24 cellular contexts compared by ENCODE assay signal in genomic region chr5:157378509-157378908, GRCh38.
DNase-seq lines count a peak whose midpoint lies in the region; ATAC-seq, FAIRE-seq and TF ChIP-seq lines count a peak whose summit lies in the region.
"Had no signal": no experiment of that assay in that cellular context is flagged by ENCODE, and none has a peak within 500 bp of the region (broad histone marks: within the 10 kb centered on the region; RNA-seq: fewer than 3 reads in every experiment).

No MANE protein-coding gene starts in this region.

- FAIRE-seq in HepG2 (lab: Jason Lieb, UNC), result no peak
- FAIRE-seq: D721Med, GM12891 had no signal

- TF ChIP-seq POLR2A in HepG2 (IDR thresholded peaks at IDR 0.05; ENCODE audit: insufficient read depth in 1 of 2, low read depth in 2 of 2, low read length in 2 of 2), result no peak
- no peak for TF ChIP-seq POLR2A in right lobe of liver (IDR thresholded peaks at IDR 0.05)

- H3K4me3 ChIP-seq in HepG2 (replicated peaks in 1 of 3; ENCODE audit: insufficient read depth in 1 of 3, low read depth in 2 of 3, low read length in 3 of 3), result no peak overlapping the region
- no peak overlapping the region for H3K4me3 ChIP-seq in right lobe of liver
- no peak overlapping the region for H3K4me3 ChIP-seq in Panc1 (ENCODE audit: low read depth in 2 of 2, low read length in 2 of 2)
- no peak overlapping the region for H3K4me3 ChIP-seq in epithelial cell of proximal tubule (ENCODE audit: low read depth, low read length)
- no peak overlapping the region for H3K4me3 ChIP-seq in stomach smooth muscle (ENCODE audit: low read length in 2 of 2)
- no peak overlapping the region for H3K4me3 ChIP-seq in colonic mucosa
- H3K4me3 ChIP-seq: ovary, right atrium auricular region, suprapubic skin had no signal

- BruUV-seq in HepG2 (replicated peaks; lab: Mats Ljungman, UMichigan) (no TSS peak), Panc1 (replicated peaks; lab: Mats Ljungman, UMichigan) (no TSS peak)

- no peak for DNase-seq in HepG2 (ENCODE audit: low spot score)
- DNase-seq in right lobe of liver, result no peak
- no peak for DNase-seq in Panc1 (ENCODE audit: low read depth, low spot score)
- no peak for DNase-seq in epithelial cell of proximal tubule (ENCODE audit: low read depth)
- no peak for DNase-seq in colonic mucosa
- no peak for DNase-seq in NCI-H526 (lab: John Stamatoyannopoulos, UW)
- DNase-seq: activated CD4-positive, alpha-beta T cell treated with anti-CD3 and anti-CD28 coated beads, Interleukin-2, amount 10 ng/mL, durations not matched to agents 7 days and 5 days; activated CD8-positive, alpha-beta memory T cell treated with anti-CD3 and anti-CD28 coated beads, Interleukin-2, amount 10 ng/mL, durations not matched to agents 7 days and 5 days; C1 segment of cervical spinal cord; effector CD8-positive, alpha-beta T cell; head of caudate nucleus; midbrain; NCI-H146; NCI-H2107; ovary; stimulated activated CD4-positive, alpha-beta T cell treated with anti-CD3 and anti-CD28 coated beads, Interleukin-4, amount 100 ng/mL, for 1 hour had no signal

- POLR2A ChIA-PET in HepG2 (lab: Yijun Ruan, JAX), result no interaction called here
- POLR2A ChIA-PET in Panc1 (lab: Charles Lee), result no interaction called here

- in situ Hi-C loops in HepG2 (cut with HindIII; ENCODE audit: extremely low pct_ligation_motif_present, low pct_unique_long_range_greater_than_20kb), result no loop called here
- in situ Hi-C loops in Panc1 (cut with HindIII; ENCODE audit: low pct_unique_long_range_greater_than_20kb, low sequenced_read_pairs), result no loop called here

- 98% methylated on average over 6 of the region's 6 CpGs for WGBS in HepG2 (ENCODE audit: low lambda C conversion rate)
- 83% methylated on average over 1 of the region's 6 CpGs for WGBS in right lobe of liver (ENCODE audit: insufficient coverage, low coverage, low lambda C conversion rate, missing lambda C conversion rate)

- H3K9me3 ChIP-seq in HepG2 (ENCODE audit: low read length), result no peaks in the 10 kb centered on the region
- H3K9me3 ChIP-seq in right lobe of liver, result no peaks in the 10 kb centered on the region
- no peaks in the 10 kb centered on the region for H3K9me3 ChIP-seq in Panc1 (ENCODE audit: control insufficient read depth, insufficient read depth, low read depth, low read length)
- no peaks in the 10 kb centered on the region for H3K9me3 ChIP-seq in stomach smooth muscle (ENCODE audit: control insufficient read depth in 2 of 2, low read length in 2 of 2)
- H3K9me3 ChIP-seq in colonic mucosa, result no peaks in the 10 kb centered on the region
- H3K9me3 ChIP-seq: ovary, right atrium auricular region, suprapubic skin had no signal

- no peaks in the 10 kb centered on the region for H3K79me2 ChIP-seq in HepG2 (ENCODE audit: insufficient read depth, low read length)

- peaks cover 4 to 9% of the 10 kb centered on the region in 2 experiments; a peak in 3 of 5 replicates for H3K36me3 ChIP-seq in HepG2 (replicated peaks in 1 of 2; ENCODE audit: control insufficient read depth in 1 of 2, insufficient read depth in 2 of 2, low read length in 2 of 2)
- H3K36me3 ChIP-seq in right lobe of liver, result peaks cover 0 to 11% (median 4%) of the 10 kb centered on the region in 4 donors
- no peaks in the 10 kb centered on the region for H3K36me3 ChIP-seq in Panc1 (ENCODE audit: control insufficient read depth, insufficient read depth, low read length)
- peaks cover 0 to 2% of the 10 kb centered on the region in 2 donors for H3K36me3 ChIP-seq in stomach smooth muscle (ENCODE audit: control insufficient read depth in 2 of 2, insufficient read depth in 2 of 2, low read length in 2 of 2)
- no peaks in the 10 kb centered on the region for H3K36me3 ChIP-seq in colonic mucosa
- H3K36me3 ChIP-seq: ovary, right atrium auricular region, suprapubic skin had no signal

- no peak overlapping the region for H3K27ac ChIP-seq in HepG2 (ENCODE audit: extremely low read length, insufficient read depth, low read length)
- no peak overlapping the region for H3K27ac ChIP-seq in right lobe of liver
- no peak overlapping the region for H3K27ac ChIP-seq in Panc1 (ENCODE audit: low read length)
- H3K27ac ChIP-seq in stomach smooth muscle (ENCODE audit: low read length), result peak overlapping the region; percentile 24
- no peak overlapping the region for H3K27ac ChIP-seq in colonic mucosa
- H3K27ac ChIP-seq: ovary, right atrium auricular region, suprapubic skin had no signal

- no peak for ATAC-seq in HepG2
- no peak for ATAC-seq in right lobe of liver
- ATAC-seq in Panc1, result peak; percentile 68; the same call in 1 of the 2 replicates
- no peak for ATAC-seq in HG03432 (IDR thresholded peaks at IDR 0.05; ENCODE audit: unreplicated experiment)
- ATAC-seq: activated CD8-positive, alpha-beta memory T cell treated with anti-CD3 and anti-CD28 coated beads, Interleukin-2, amount 10 ng/mL, durations not matched to agents 7 days and 5 days; Right ventricle myocardium inferior; stimulated activated memory B cell treated with anti-CD40 and anti-IgM and Interleukin-4, amounts not matched to agents 10 μg/mL and 1 μg/mL and 100 μg/mL, for 72 hours had no signal

- no peaks in the 10 kb centered on the region for H3K4me1 ChIP-seq in HepG2 (ENCODE audit: insufficient read depth, low read length)
- no peaks in the 10 kb centered on the region for H3K4me1 ChIP-seq in right lobe of liver
- no peaks in the 10 kb centered on the region for H3K4me1 ChIP-seq in Panc1 (ENCODE audit: control insufficient read depth, insufficient read depth, low read length)
- peaks cover 30% of the 10 kb centered on the region for H3K4me1 ChIP-seq in stomach smooth muscle (ENCODE audit: control insufficient read depth, insufficient read depth, low read length)
- no peaks in the 10 kb centered on the region for H3K4me1 ChIP-seq in colonic mucosa
- H3K4me1 ChIP-seq: suprapubic skin had no signal

- H4K20me1 ChIP-seq in HepG2 (ENCODE audit: insufficient read depth, low read length), result no peaks in the 10 kb centered on the region

- H3K4me2 ChIP-seq in HepG2 (ENCODE audit: low read depth, low read length), result no peak overlapping the region

- CTCF ChIA-PET in HepG2 (lab: Yijun Ruan, JAX; ENCODE audit: low intra/inter-chr PET ratio, low total read pairs) (no interaction called here), Panc1 (lab: Charles Lee) (no interaction called here)

- no peak for TF ChIP-seq RAD21 in HepG2 (CRISPR knock-in tag; IDR thresholded peaks at IDR 0.05)

- no peak overlapping the region for H3K9ac ChIP-seq in HepG2 (ENCODE audit: insufficient read depth, low read depth, low read length)
- no peak overlapping the region for H3K9ac ChIP-seq in stomach smooth muscle (ENCODE audit: low read length in 2 of 2)
- no peak overlapping the region for H3K9ac ChIP-seq in colonic mucosa (ENCODE audit: low read depth in 2 of 2, low read length in 2 of 2)

- no peak for TF ChIP-seq EP300 in HepG2 (IDR thresholded peaks at IDR 0.05; ENCODE audit: low read depth in 2 of 2, low read length in 2 of 2)
- no peak for TF ChIP-seq EP300 in HepG2 (CRISPR knock-in tag; IDR thresholded peaks at IDR 0.05; ENCODE audit: borderline replicate concordance)

- H3K27me3 ChIP-seq in HepG2 (ENCODE audit: control insufficient read depth in 1 of 2, insufficient read depth in 2 of 2, low read length in 2 of 2) (no peaks in the 10 kb centered on the region), right lobe of liver (no peaks in the 10 kb centered on the region), Panc1 (ENCODE audit: control insufficient read depth, insufficient read depth, low read length) (no peaks in the 10 kb centered on the region), stomach smooth muscle (ENCODE audit: control insufficient read depth in 1 of 2, insufficient read depth in 2 of 2, low read length in 2 of 2) (no peaks in the 10 kb centered on the region), colonic mucosa (no peaks in the 10 kb centered on the region)
- H3K27me3 ChIP-seq: ovary, right atrium auricular region, suprapubic skin had no signal

- intact Hi-C loops in HepG2 (cut with micrococcal nuclease; ENCODE audit: unreplicated experiment), result no loop called here
- intact Hi-C loops in right lobe of liver (cut with DNase I), result no loop called here
- intact Hi-C loops in Panc1 (cut with micrococcal nuclease; ENCODE audit: unreplicated experiment), result no loop called here
- intact Hi-C loops in colonic mucosa (cut with DNase I), result no loop called here

- H2AFZ ChIP-seq in HepG2 (ENCODE audit: low read length), result no peak overlapping the region

- TF ChIP-seq CTCF in HepG2 (CRISPR knock-in tag; IDR thresholded peaks at IDR 0.05) (0 out of 2 replicates have a peak, but pooled peaks have one; percentile 19), right lobe of liver (IDR thresholded peaks at IDR 0.05) (no peak), Panc1 (IDR thresholded peaks at IDR 0.05) (peak; percentile 8), epithelial cell of proximal tubule (conservative IDR thresholded peaks at IDR 0.05; ENCODE audit: low read depth, low read length) (peak; percentile 10), colonic mucosa (IDR thresholded peaks at IDR 0.05) (no peak)

TF ChIP-seq in HepG2, 621 proteins besides CTCF, POLR2A, EP300 and RAD21 (continues in another document):
- TF ChIP-seq ZNF451 (CRISPR knock-in tag; IDR thresholded peaks at IDR 0.05) (no peak), STAT5B (CRISPR knock-in tag; IDR thresholded peaks at IDR 0.05) (no peak), ZNF180 (CRISPR knock-in tag; IDR thresholded peaks at IDR 0.05; ENCODE audit: borderline replicate concordance, low read depth) (no peak), RFX1 (IDR thresholded peaks at IDR 0.05) (no peak), ZNF30 (CRISPR knock-in tag; IDR thresholded peaks at IDR 0.05) (no peak), PPARG (CRISPR knock-in tag; conservative IDR thresholded peaks at IDR 0.05) (no peak), XBP1 (CRISPR knock-in tag; IDR thresholded peaks at IDR 0.05) (no peak), ZNF549 (CRISPR knock-in tag; IDR thresholded peaks at IDR 0.05) (no peak)
- TF ChIP-seq, protein P1, sequence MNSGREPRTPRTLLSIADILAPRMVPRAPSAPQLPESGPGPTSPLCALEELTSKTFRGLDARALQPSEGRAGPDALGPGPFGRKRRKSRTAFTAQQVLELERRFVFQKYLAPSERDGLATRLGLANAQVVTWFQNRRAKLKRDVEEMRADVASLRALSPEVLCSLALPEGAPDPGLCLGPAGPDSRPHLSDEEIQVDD (CRISPR knock-in tag; IDR thresholded peaks at IDR 0.05; ENCODE audit: borderline replicate concordance), result no peak

Comparison
In these comparisons a context has a peak if more than half of its experiments do, and no peak if none do; other contexts are left out.
1. CTCF ChIP-seq: peak in HepG2 (single experiment), Panc1 (single experiment) and epithelial cell of proximal tubule (single experiment); none in right lobe of liver (0 of 4) and colonic mucosa (single experiment).